Comparison of ENCODE assay signal across 16 cellular contexts in the genomic region with DNA sequence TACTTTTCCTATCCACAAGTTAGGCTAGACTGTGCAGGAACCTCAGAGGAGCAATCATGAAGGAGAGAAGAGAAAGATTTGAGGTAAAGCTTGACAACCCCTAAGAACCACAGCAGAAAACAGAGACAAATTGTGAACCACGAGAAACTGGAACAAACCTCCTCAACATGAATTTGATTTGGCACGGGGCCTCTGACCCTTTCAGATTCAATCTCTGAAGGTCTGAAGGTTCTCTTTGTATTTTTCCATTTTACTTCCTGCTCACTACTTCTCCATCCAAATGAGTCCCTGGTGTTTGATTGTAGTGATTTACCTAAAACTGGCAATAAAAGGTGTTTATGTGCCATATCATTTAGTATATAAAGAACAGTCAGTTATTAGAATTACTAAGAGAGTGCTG.
"Had no signal": no experiment of that assay in that cellular context is flagged by ENCODE, and none has a peak within 500 bp of the region (broad histone marks: within the 10 kb centered on the region; RNA-seq: fewer than 3 reads in every experiment).

No MANE protein-coding gene starts in this region.

- H3K27me3 ChIP-seq: colonic mucosa, gastroesophageal sphincter, right lobe of liver, uterus had no signal

- H3K36me3 ChIP-seq: colonic mucosa, gastroesophageal sphincter, right lobe of liver, uterus, WERI-Rb-1 had no signal

- H3K9me3 ChIP-seq: colonic mucosa, gastroesophageal sphincter, right lobe of liver, uterus had no signal

- H3K4me3 ChIP-seq: colonic mucosa, gastroesophageal sphincter, right lobe of liver, skin epidermis, uterus had no signal

- H3K4me1 ChIP-seq: colonic mucosa, gastroesophageal sphincter, right lobe of liver, uterus had no signal

- DNase-seq: activated CD4-positive, alpha-beta T cell treated with anti-CD3 and anti-CD28 coated beads for 1 hour; activated CD4-positive, alpha-beta T cell treated with anti-CD3 and anti-CD28 coated beads, Interleukin-2, amount 50 U/mL, for 1 hour; activated gamma-delta T cell treated with Interleukin-2 at 50 U/mL for 16 hours; activated T-cell treated with anti-CD3 and anti-CD28 coated beads, Interleukin-2, amount 50 U/mL, for 1 hour; central memory CD4-positive, alpha-beta T cell; colonic mucosa; head of caudate nucleus; mesenchymal stem cell; nephron progenitor cell; right lobe of liver; stimulated activated CD4-positive, alpha-beta T cell treated with anti-CD3 and anti-CD28 coated beads, Interleukin-1b, Interleukin-23, amount 100 ng/mL, for 48 hours; uterus; WERI-Rb-1 had no signal

- H3K27ac ChIP-seq: colonic mucosa, epithelial cell of prostate, gastroesophageal sphincter, right lobe of liver, uterus, WERI-Rb-1 had no signal
